ENCODE assay signal across 18 cellular contexts in the genomic region with DNA sequence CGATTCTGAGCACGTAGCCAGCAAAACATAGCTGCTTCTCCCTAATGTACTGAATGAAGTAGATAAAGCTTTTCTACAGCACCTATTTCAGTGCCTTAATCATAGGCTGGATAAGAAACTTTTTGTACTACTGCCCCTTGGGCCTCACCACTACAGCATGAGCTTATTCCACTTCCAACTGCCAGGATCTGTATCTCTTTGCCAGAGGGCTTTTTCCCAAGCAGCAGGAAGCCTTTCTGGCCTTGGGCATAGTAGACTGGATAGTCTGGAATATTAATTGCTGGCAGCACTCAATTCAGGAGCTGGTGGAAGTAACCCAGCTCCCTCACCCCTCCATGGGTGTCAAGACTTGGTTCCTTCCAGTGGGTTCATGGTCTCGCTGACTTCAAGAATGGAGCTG. TPM values are rescaled to one million over a fixed set of nuclear protein-coding genes. Genes with fewer than 3 reads are reported as not detected.
"Had no signal": no experiment of that assay in that cellular context is flagged by ENCODE, and none has a peak within 500 bp of the region (broad histone marks: within the 10 kb centered on the region; RNA-seq: fewer than 3 reads in every experiment).

No MANE protein-coding gene starts in this region.

- H3K27ac ChIP-seq: coronary artery, lower lobe of right lung, psoas muscle, tibial artery had no signal

- H3K9me3 ChIP-seq: lower lobe of right lung, psoas muscle, sigmoid colon, tibial artery, uterus had no signal

- H3K36me3 ChIP-seq: lower lobe of right lung, sigmoid colon, tibial artery, uterus had no signal

- ATAC-seq: activated CD4-positive, alpha-beta T cell treated with anti-CD3 and anti-CD28 coated beads for 36 hours; activated CD8-positive, alpha-beta T cell treated with anti-CD3 and anti-CD28 coated beads for 36 hours; activated naive CD4-positive, alpha-beta T cell treated with anti-CD3 and anti-CD28 coated beads, Interleukin-2, amount 50 U/mL, for 72 hours; lower lobe of right lung; psoas muscle; stimulated activated effector memory CD8-positive, alpha-beta T cell treated with anti-CD3 and anti-CD28 coated beads, Interleukin-12 subunit alpha, Interleukin-12 subunit beta, amount 100 ng/mL, for 72 hours; T-helper 17 cell had no signal

- H3K4me3 ChIP-seq: coronary artery, lower lobe of right lung, psoas muscle, sigmoid colon, tibial artery, uterus had no signal

- DNase-seq: activated CD4-positive, alpha-beta T cell treated with anti-CD3 and anti-CD28 coated beads for 36 hours; activated CD8-positive, alpha-beta T cell treated with anti-CD3 and anti-CD28 coated beads for 36 hours; activated gamma-delta T cell; activated T-cell treated with anti-CD3 and anti-CD28 coated beads, Interleukin-2, amount 50 U/mL, for 48 hours; foreskin melanocyte; immature natural killer cell; lower lobe of right lung; midbrain; psoas muscle; sigmoid colon; stimulated activated CD4-positive, alpha-beta T cell treated with anti-CD3 and anti-CD28 coated beads, Interleukin-12 subunit alpha, Interleukin-12 subunit beta, amount 100 ng/mL, for 4 hours; T-helper 17 cell; tibial artery; uterus had no signal

- H3K27me3 ChIP-seq: sigmoid colon, tibial artery, uterus had no signal

- H3K4me1 ChIP-seq: lower lobe of right lung, psoas muscle, sigmoid colon, uterus had no signal

RNA-seq across cellular contexts. Expression of gene ANKEF1, which starts 43.6 kb away (rescaled TPM):
- total RNA-seq: myocyte had no signal
